In the genomic region with DNA sequence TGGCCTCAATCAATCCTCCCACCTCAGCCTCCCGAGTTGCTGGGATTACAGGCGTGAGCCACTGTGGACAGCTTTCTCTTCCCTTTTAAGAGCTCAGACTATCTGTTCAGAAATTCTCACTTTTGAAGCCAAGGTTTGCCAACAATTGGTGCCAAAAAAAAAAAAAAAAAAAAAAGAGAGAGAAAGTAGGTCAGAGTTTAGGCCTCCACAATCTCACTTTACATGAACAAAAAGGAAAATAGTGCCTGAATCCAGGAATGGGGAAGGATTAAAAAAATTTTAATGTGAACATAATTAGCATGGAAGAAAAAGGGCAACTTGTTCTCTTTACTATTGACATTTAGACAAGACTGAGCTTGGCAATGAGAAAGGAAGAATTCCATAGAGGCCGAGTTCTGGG, we compare ENCODE assay signal across 19 cellular contexts.
"Had no signal": no experiment of that assay in that cellular context is flagged by ENCODE, and none has a peak within 500 bp of the region (broad histone marks: within the 10 kb centered on the region; RNA-seq: fewer than 3 reads in every experiment).

No MANE protein-coding gene starts in this region.

- H3K9me3 Mint-ChIP-seq: effector memory CD8-positive, alpha-beta T cell; nephron; neural progenitor cell had no signal

- H3K36me3 Mint-ChIP-seq: naive thymus-derived CD4-positive, alpha-beta T cell; neural progenitor cell had no signal

- H3K27ac Mint-ChIP-seq: effector memory CD8-positive, alpha-beta T cell; naive thymus-derived CD4-positive, alpha-beta T cell; nephron; neural progenitor cell had no signal

- H3K4me3 Mint-ChIP-seq: effector memory CD8-positive, alpha-beta T cell; naive thymus-derived CD4-positive, alpha-beta T cell; nephron; neural progenitor cell had no signal

- H3K4me1 Mint-ChIP-seq: naive thymus-derived CD4-positive, alpha-beta T cell had no signal

- DNase-seq: dermis blood vessel endothelial cell; effector memory CD8-positive, alpha-beta T cell; erythroblast; esophagus squamous epithelium; foreskin melanocyte; kidney; left lung; mesendoderm; midbrain; naive thymus-derived CD4-positive, alpha-beta T cell; stimulated activated CD4-positive, alpha-beta T cell treated with anti-CD3 and anti-CD28 coated beads, Interleukin-12 subunit alpha, Interleukin-12 subunit beta, amount 100 ng/mL, for 4 hours; stimulated activated CD4-positive, alpha-beta T cell treated with anti-CD3 and anti-CD28 coated beads, Interleukin-1b, Interleukin-23, amount 100 ng/mL, for 48 hours; stimulated activated CD4-positive, alpha-beta T cell treated with anti-CD3 and anti-CD28 coated beads, Interleukin-4, amount 100 ng/mL, for 1 hour; stimulated activated CD8-positive, alpha-beta memory T cell treated with anti-CD3 and anti-CD28 coated beads, Interleukin-4, amount 100 ng/mL, for 48 hours; stimulated activated naive CD4-positive, alpha-beta T cell treated with Interleukin-2 at 50 U/mL for 16 hours; stomach; upper lobe of left lung had no signal
